ENCODE assay signal across 1 cellular context in the genomic region with DNA sequence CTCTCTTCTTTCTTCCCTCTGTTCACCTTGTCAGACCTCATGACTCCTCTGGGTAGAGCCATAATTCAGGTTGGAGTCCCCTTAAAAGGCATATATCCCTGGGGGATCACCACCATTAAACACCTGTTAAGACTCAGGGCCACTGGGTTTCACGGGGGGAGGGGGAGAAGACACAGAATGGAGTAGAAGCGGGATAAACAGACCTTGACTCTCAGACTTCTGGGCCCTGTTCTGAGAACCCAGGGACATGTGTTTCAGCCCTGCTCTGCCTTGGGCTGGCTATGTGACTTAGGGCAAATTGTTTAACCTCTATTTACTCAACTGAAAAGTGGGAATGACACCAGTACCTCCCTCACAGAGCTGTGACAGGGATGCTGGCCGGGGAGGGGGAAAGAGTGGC.
TF ChIP-seq lines count a peak whose summit lies in the region.

No MANE protein-coding gene starts in this region.

TF ChIP-seq in IMR-90, 13 proteins besides CTCF, POLR2A, EP300 and RAD21:
- TF ChIP-seq MXI1 (IDR thresholded peaks at IDR 0.05; ENCODE audit: borderline replicate concordance, low read depth, low read length) = no peak
- no peak for TF ChIP-seq BHLHE40 (IDR thresholded peaks at IDR 0.05; ENCODE audit: low read depth, low read length)
- no peak for TF ChIP-seq MAZ (IDR thresholded peaks at IDR 0.05; ENCODE audit: borderline replicate concordance, low read depth, low read length)
- TF ChIP-seq CEBPB (IDR thresholded peaks at IDR 0.05; ENCODE audit: low read depth, low read length) = no peak
- TF ChIP-seq RCOR1 (IDR thresholded peaks at IDR 0.05; ENCODE audit: insufficient replicate concordance, low read length) = no peak
- no peak for TF ChIP-seq NFE2L2 (IDR thresholded peaks at IDR 0.05; ENCODE audit: low read depth, low read length)
- TF ChIP-seq, protein P1, sequence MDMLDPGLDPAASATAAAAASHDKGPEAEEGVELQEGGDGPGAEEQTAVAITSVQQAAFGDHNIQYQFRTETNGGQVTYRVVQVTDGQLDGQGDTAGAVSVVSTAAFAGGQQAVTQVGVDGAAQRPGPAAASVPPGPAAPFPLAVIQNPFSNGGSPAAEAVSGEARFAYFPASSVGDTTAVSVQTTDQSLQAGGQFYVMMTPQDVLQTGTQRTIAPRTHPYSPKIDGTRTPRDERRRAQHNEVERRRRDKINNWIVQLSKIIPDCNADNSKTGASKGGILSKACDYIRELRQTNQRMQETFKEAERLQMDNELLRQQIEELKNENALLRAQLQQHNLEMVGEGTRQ (IDR thresholded peaks at IDR 0.05; ENCODE audit: low read depth, low read length) = no peak
- no peak for TF ChIP-seq FOS (IDR thresholded peaks at IDR 0.05; ENCODE audit: low read depth, low read length)
- TF ChIP-seq MAFK (IDR thresholded peaks at IDR 0.05; ENCODE audit: low read depth, low read length) = no peak
- TF ChIP-seq SMC3 (IDR thresholded peaks at IDR 0.05; ENCODE audit: low read depth, low read length) = no peak
